8 cellular contexts compared by ENCODE assay signal in genomic region chr17:30906101-30906911, GRCh38. TPM values are rescaled to one million over a fixed set of nuclear protein-coding genes. Genes with fewer than 3 reads are reported as not detected.
DNase-seq lines count a peak whose midpoint lies in the region; ATAC-seq and TF ChIP-seq lines count a peak whose summit lies in the region.

TEFM (minus strand) TSS chr17:30906238; CDS start chr17:30906198, 40 bp downstream.

- ATAC-seq in activated naive CD4-positive, alpha-beta T cell treated with anti-CD3 and anti-CD28 coated beads, Interleukin-2, amount 50 U/mL, for 72 hours = peak; percentile 95 to 97

- no peaks in the 10 kb centered on the region for H3K27me3 ChIP-seq in suprapubic skin

- peak within 1 kb of the TSS; percentile 91 for H3K27ac ChIP-seq in suprapubic skin

- no peak for TF ChIP-seq POLR2A in suprapubic skin (IDR thresholded peaks at IDR 0.05)

- TF ChIP-seq EP300 in suprapubic skin (IDR thresholded peaks at IDR 0.05) = no peak

- WGBS in suprapubic skin = under 1% methylated on average over 43 of the region's 47 CpGs

- DNase-seq in GM04503 (ENCODE audit: low read depth) (peak; percentile 68), HFF-Myc (ENCODE audit: extremely low read depth, low read depth) (peak; percentile 48), NAMALWA (ENCODE audit: low spot score) (peak; percentile 95), SKM-1 (lab: John Stamatoyannopoulos, UW; ENCODE audit: unreplicated experiment) (peak; percentile 84), glomerular endothelial cell (ENCODE audit: extremely low read depth, low read depth, low spot score) (peak; percentile 64), occipital lobe (lab: John Stamatoyannopoulos, UW) (peak; percentile 90), suprapubic skin (ENCODE audit: low spot score in 2 of 2) (peak; percentile 92 to 95)
- DNase-seq in activated naive CD4-positive, alpha-beta T cell treated with anti-CD3 and anti-CD28 coated beads, Interleukin-2, amount 50 U/mL, for 72 hours (ENCODE audit: low spot score in 2 of 2) = peak; percentile 89 to 93

- peak within 1 kb of the TSS; percentile 86 for H3K4me3 ChIP-seq in HFF-Myc (replicated peaks; ENCODE audit: low read depth, low read length)
- H3K4me3 ChIP-seq in suprapubic skin = peak within 1 kb of the TSS; percentile 88

- peak within 1 kb of the TSS; percentile 95 to 98 for H3K27ac Mint-ChIP-seq in activated naive CD4-positive, alpha-beta T cell treated with anti-CD3 and anti-CD28 coated beads, Interleukin-2, amount 50 U/mL, for 72 hours

- H3K4me1 ChIP-seq in suprapubic skin = peaks cover 20% of the 10 kb centered on the region

- H3K36me3 Mint-ChIP-seq in activated naive CD4-positive, alpha-beta T cell treated with anti-CD3 and anti-CD28 coated beads, Interleukin-2, amount 50 U/mL, for 72 hours = peaks cover 9 to 14% of the 10 kb centered on the region in 2 donors

- TF ChIP-seq CTCF in HFF-Myc (IDR thresholded peaks at IDR 0.05; ENCODE audit: low read depth, low read length, missing control alignments) (no peak), suprapubic skin (IDR thresholded peaks at IDR 0.05) (no peak)

- H3K9me3 Mint-ChIP-seq in activated naive CD4-positive, alpha-beta T cell treated with anti-CD3 and anti-CD28 coated beads, Interleukin-2, amount 50 U/mL, for 72 hours = no peaks in the 10 kb centered on the region

- H3K9me3 ChIP-seq in suprapubic skin = no peaks in the 10 kb centered on the region

- H3K36me3 ChIP-seq in suprapubic skin = peaks cover 12% of the 10 kb centered on the region

RNA-seq across cellular contexts. Expression of gene TEFM, which starts in this region (rescaled TPM):
- total RNA-seq in activated naive CD4-positive, alpha-beta T cell treated with anti-CD3 and anti-CD28 coated beads, Interleukin-2, amount 50 U/mL, for 72 hours = 10 to 100 TPM in 1 of 2 donors, 1 to 10 TPM in 1; 9.9 to 12.1 TPM
- total RNA-seq in glomerular endothelial cell (8.5 and 15.3 TPM in 2 replicates), occipital lobe (17.8 TPM), suprapubic skin (10 to 100 TPM in 1 of 4 donors, 1 to 10 TPM in 3; 4.7 to 11.0 (median 6.3) TPM)

Comparison
In these comparisons a context has a peak if more than half of its experiments do, and no peak if none do; other contexts are left out.
1. Peak in every context shown above with its lines: DNase-seq, ATAC-seq, H3K4me3 ChIP-seq and H3K27ac ChIP-seq.